1 cellular context compared by ENCODE assay signal in the genomic region with DNA sequence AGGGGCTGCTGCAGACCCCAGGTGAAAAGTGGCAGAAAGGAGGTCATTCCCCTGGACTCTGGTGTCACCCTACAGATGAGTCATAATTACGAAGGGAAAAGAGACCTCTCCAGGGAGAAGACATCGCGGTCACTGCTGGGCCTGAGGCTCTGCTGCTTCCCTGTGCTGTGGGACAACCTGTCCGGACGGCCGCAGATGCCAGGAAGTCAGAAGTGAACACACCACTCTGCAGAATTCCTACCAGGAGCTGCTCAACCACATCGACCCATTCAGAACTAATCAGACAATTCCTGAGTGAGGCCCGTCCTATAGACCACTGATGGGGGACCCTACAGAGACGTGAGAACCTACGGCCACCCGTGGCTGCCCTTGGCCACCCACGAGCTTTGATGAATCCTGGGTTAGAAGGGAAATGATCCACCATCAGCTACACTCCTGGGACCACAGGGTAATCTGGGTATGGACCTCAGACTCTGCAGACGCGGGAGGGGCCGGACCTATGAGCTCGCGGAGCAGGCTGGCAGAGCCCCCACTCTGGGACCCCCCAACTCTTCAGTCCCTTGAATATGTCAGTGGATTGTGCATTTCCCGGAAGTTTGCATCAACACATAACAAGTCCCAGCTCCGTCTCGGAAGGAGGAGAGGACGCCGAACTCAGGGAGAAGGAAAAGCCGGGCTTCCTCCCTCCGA.
TF ChIP-seq lines count a peak whose summit lies in the region.

No MANE protein-coding gene starts in this region.

TF ChIP-seq in GM23338, 12 proteins besides CTCF, POLR2A, EP300 and RAD21 (continued from another document):
- TF ChIP-seq, protein P1, sequence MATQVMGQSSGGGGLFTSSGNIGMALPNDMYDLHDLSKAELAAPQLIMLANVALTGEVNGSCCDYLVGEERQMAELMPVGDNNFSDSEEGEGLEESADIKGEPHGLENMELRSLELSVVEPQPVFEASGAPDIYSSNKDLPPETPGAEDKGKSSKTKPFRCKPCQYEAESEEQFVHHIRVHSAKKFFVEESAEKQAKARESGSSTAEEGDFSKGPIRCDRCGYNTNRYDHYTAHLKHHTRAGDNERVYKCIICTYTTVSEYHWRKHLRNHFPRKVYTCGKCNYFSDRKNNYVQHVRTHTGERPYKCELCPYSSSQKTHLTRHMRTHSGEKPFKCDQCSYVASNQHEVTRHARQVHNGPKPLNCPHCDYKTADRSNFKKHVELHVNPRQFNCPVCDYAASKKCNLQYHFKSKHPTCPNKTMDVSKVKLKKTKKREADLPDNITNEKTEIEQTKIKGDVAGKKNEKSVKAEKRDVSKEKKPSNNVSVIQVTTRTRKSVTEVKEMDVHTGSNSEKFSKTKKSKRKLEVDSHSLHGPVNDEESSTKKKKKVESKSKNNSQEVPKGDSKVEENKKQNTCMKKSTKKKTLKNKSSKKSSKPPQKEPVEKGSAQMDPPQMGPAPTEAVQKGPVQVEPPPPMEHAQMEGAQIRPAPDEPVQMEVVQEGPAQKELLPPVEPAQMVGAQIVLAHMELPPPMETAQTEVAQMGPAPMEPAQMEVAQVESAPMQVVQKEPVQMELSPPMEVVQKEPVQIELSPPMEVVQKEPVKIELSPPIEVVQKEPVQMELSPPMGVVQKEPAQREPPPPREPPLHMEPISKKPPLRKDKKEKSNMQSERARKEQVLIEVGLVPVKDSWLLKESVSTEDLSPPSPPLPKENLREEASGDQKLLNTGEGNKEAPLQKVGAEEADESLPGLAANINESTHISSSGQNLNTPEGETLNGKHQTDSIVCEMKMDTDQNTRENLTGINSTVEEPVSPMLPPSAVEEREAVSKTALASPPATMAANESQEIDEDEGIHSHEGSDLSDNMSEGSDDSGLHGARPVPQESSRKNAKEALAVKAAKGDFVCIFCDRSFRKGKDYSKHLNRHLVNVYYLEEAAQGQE (IDR thresholded peaks at IDR 0.05; ENCODE audit: unreplicated experiment), result no peak
- TF ChIP-seq JUNB (IDR thresholded peaks at IDR 0.05; ENCODE audit: unreplicated experiment), result no peak
- TF ChIP-seq, protein P2, sequence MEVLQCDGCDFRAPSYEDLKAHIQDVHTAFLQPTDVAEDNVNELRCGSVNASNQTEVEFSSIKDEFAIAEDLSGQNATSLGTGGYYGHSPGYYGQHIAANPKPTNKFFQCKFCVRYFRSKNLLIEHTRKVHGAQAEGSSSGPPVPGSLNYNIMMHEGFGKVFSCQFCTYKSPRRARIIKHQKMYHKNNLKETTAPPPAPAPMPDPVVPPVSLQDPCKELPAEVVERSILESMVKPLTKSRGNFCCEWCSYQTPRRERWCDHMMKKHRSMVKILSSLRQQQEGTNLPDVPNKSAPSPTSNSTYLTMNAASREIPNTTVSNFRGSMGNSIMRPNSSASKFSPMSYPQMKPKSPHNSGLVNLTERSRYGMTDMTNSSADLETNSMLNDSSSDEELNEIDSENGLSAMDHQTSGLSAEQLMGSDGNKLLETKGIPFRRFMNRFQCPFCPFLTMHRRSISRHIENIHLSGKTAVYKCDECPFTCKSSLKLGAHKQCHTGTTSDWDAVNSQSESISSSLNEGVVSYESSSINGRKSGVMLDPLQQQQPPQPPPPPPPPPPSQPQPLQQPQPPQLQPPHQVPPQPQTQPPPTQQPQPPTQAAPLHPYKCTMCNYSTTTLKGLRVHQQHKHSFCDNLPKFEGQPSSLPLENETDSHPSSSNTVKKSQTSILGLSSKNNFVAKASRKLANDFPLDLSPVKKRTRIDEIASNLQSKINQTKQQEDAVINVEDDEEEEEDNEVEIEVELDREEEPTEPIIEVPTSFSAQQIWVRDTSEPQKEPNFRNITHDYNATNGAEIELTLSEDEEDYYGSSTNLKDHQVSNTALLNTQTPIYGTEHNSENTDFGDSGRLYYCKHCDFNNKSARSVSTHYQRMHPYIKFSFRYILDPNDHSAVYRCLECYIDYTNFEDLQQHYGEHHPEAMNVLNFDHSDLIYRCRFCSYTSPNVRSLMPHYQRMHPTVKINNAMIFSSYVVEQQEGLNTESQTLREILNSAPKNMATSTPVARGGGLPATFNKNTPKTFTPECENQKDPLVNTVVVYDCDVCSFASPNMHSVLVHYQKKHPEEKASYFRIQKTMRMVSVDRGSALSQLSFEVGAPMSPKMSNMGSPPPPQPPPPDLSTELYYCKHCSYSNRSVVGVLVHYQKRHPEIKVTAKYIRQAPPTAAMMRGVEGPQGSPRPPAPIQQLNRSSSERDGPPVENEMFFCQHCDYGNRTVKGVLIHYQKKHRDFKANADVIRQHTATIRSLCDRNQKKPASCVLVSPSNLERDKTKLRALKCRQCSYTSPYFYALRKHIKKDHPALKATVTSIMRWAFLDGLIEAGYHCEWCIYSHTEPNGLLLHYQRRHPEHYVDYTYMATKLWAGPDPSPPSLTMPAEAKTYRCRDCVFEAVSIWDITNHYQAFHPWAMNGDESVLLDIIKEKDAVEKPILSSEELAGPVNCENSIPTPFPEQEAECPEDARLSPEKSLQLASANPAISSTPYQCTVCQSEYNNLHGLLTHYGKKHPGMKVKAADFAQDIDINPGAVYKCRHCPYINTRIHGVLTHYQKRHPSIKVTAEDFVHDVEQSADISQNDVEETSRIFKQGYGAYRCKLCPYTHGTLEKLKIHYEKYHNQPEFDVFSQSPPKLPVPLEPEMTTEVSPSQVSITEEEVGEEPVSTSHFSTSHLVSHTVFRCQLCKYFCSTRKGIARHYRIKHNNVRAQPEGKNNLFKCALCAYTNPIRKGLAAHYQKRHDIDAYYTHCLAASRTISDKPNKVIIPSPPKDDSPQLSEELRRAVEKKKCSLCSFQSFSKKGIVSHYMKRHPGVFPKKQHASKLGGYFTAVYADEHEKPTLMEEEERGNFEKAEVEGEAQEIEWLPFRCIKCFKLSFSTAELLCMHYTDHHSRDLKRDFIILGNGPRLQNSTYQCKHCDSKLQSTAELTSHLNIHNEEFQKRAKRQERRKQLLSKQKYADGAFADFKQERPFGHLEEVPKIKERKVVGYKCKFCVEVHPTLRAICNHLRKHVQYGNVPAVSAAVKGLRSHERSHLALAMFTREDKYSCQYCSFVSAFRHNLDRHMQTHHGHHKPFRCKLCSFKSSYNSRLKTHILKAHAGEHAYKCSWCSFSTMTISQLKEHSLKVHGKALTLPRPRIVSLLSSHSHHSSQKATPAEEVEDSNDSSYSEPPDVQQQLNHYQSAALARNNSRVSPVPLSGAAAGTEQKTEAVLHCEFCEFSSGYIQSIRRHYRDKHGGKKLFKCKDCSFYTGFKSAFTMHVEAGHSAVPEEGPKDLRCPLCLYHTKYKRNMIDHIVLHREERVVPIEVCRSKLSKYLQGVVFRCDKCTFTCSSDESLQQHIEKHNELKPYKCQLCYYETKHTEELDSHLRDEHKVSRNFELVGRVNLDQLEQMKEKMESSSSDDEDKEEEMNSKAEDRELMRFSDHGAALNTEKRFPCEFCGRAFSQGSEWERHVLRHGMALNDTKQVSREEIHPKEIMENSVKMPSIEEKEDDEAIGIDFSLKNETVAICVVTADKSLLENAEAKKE (CRISPR knock-in tag; IDR thresholded peaks at IDR 0.05), result no peak
- no peak for TF ChIP-seq CREB1 (CRISPR knock-in tag; IDR thresholded peaks at IDR 0.05; ENCODE audit: low read depth)
- TF ChIP-seq ZNF114 (CRISPR knock-in tag; IDR thresholded peaks at IDR 0.05), result no peak
- no peak for TF ChIP-seq ZNF331 (CRISPR knock-in tag; IDR thresholded peaks at IDR 0.05; ENCODE audit: low read depth)
- TF ChIP-seq POLR2AphosphoS5 (IDR thresholded peaks at IDR 0.05; ENCODE audit: low read depth), result no peak
- TF ChIP-seq EZH2phosphoT487 (IDR thresholded peaks at IDR 0.05; ENCODE audit: unreplicated experiment), result no peak
